19 cellular contexts compared by ENCODE assay signal in genomic region chr17:71284032-71284755, GRCh38.
"Had no signal": no experiment of that assay in that cellular context is flagged by ENCODE, and none has a peak within 500 bp of the region (broad histone marks: within the 10 kb centered on the region; RNA-seq: fewer than 3 reads in every experiment).

No MANE protein-coding gene starts in this region.

- H3K27ac ChIP-seq: HL-60, RWPE1 had no signal

- H3K9ac ChIP-seq: SK-N-SH had no signal

- H3K4me2 ChIP-seq: SK-N-SH had no signal

- H3K9me3 ChIP-seq: SK-N-SH had no signal

- DNase-seq: KBM-7, NCI-H1092, NCI-H1105 treated with DMSO at 0.1 percent for 48 hours, NCI-H1417 treated with DMSO at 0.1 percent for 48 hours, NCI-H146, NCI-H187, NCI-H2029, NCI-H2081 treated with DMSO at 0.1 percent for 48 hours, NCI-H2171, NCI-H226, NCI-H446, NCI-H510A, NCI-H524 treated with DMSO at 0.1 percent for 48 hours, NCI-H69, NCI-H774, SHP77, SK-N-SH had no signal
